Comparison of ENCODE assay signal across 17 cellular contexts in the genomic region with DNA sequence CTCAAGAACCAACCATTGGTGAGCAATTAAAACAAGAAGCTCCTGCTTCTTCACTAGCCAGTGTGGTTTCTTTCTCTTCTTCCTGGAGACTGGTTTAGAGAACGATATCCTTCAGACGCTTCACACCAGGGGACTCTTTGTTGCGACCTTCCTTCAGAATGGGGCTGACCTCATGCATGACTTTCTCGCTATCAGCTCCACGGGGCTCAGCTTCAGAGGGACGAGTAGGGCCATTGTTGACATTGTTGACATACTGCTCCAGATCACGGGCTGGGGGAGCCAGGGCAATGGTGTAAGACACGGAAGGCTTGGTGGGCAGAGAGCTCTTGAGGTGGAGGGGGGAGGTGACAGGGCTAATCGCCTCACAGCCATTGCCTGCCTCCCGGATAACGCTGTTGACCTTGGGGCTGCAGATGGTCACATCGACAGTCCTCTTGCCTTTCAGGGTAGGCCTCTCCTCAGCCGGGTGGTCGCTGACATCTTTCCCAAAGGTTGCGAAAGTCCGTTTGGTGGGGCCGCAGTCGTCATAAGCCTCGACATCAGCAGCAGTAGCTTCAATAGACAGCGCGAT.
A peak's percentile ranks its signal among the peaks of the same experiment; 100 is the strongest.
DNase-seq lines count a peak whose midpoint lies in the region; ATAC-seq lines count a peak whose summit lies in the region.
"Had no signal": no experiment of that assay in that cellular context is flagged by ENCODE, and none has a peak within 500 bp of the region (broad histone marks: within the 10 kb centered on the region; RNA-seq: fewer than 3 reads in every experiment).

No MANE protein-coding gene starts in this region.

- no peak overlapping the region for H3K9ac ChIP-seq in HUES64 (ENCODE audit: low read depth, low read length)

- 55% methylated on average over 21 of the region's 21 CpGs for WGBS in HUES64

- intact Hi-C loops in posterior vena cava (cut with DNase I), result no loop called here

- H3K27me3 ChIP-seq in HUES64 (ENCODE audit: insufficient read depth, low read length), result no peaks in the 10 kb centered on the region

- H3K4me1 ChIP-seq in HUES64 (ENCODE audit: insufficient read depth, low read length), result peaks cover 3% of the 10 kb centered on the region; the same call in 1 of the 2 replicates

- no peaks in the 10 kb centered on the region for H3K36me3 ChIP-seq in HUES64 (ENCODE audit: insufficient read depth, low read length)

- H3K27ac ChIP-seq in HUES64 (ENCODE audit: low read depth, low read length), result peak overlapping the region; percentile 18; the same call in 1 of the 2 replicates

- ATAC-seq in HG02973 (IDR thresholded peaks at IDR 0.05; ENCODE audit: unreplicated experiment), result no peak
- no peak for ATAC-seq in GM21786 (IDR thresholded peaks at IDR 0.05; ENCODE audit: unreplicated experiment)
- ATAC-seq: PC-3 had no signal

- DNase-seq in ecto neural progenitor cell (ENCODE audit: low spot score), result peak; percentile 49
- DNase-seq in iPS-NIHi11 (ENCODE audit: low spot score), result peak; percentile 26
- DNase-seq in posterior vena cava (ENCODE audit: low spot score), result peak; percentile 74
- DNase-seq in activated CD4-positive, alpha-beta T cell treated with anti-CD3 and anti-CD28 coated beads for 1 hour, result no peak
- DNase-seq: CD4-positive, CD25-positive, alpha-beta regulatory T cell; EL; GOT3; Karpas-422; MV-4-11; NCI-H1694; NCI-H2081; NCI-H82; PC-3; Right ventricle myocardium superior had no signal

- H3K9me3 ChIP-seq in HUES64 (ENCODE audit: insufficient read depth, low read depth, low read length), result no peaks in the 10 kb centered on the region

- no peak overlapping the region for H3K4me3 ChIP-seq in HUES64 (ENCODE audit: low read length)
